ENCODE assay signal across 25 cellular contexts in genomic region chr7:33909755-33910154, GRCh38. TPM values are rescaled to one million over a fixed set of nuclear protein-coding genes. Genes with fewer than 3 reads are reported as not detected.
"Had no signal": no experiment of that assay in that cellular context is flagged by ENCODE, and none has a peak within 500 bp of the region (broad histone marks: within the 10 kb centered on the region; RNA-seq: fewer than 3 reads in every experiment).

No MANE protein-coding gene starts in this region.

- H3K27me3 ChIP-seq: testis, vagina had no signal

- H3K79me2 ChIP-seq: hepatocyte, parathyroid adenoma had no signal

- H3K4me3 ChIP-seq: hepatocyte, lung, spleen, testis, tibial nerve, upper lobe of right lung, vagina had no signal

- H3K27ac ChIP-seq: dorsolateral prefrontal cortex, hepatocyte, parathyroid adenoma, spleen, testis, tibial nerve, upper lobe of right lung, vagina had no signal

- H3K9me3 ChIP-seq: spleen, testis, tibial nerve, upper lobe of right lung, vagina had no signal

- H2AFZ ChIP-seq: hepatocyte, parathyroid adenoma had no signal

- H3K36me3 ChIP-seq: spleen, tibial nerve, upper lobe of right lung, vagina had no signal

- DNase-seq: cortex of kidney; dorsolateral prefrontal cortex; effector memory CD4-positive, alpha-beta T cell; foreskin melanocyte; head of caudate nucleus; kidney; left cardiac atrium; left ventricle myocardium superior; mesendoderm; naive B cell; occipital lobe; spleen; stimulated activated CD4-positive, alpha-beta T cell treated with anti-CD3 and anti-CD28 coated beads, Interleukin-15, amount 100 ng/mL, for 24 hours; stimulated activated CD4-positive, alpha-beta T cell treated with anti-CD3 and anti-CD28 coated beads, Interleukin-1b, Interleukin-23, amount 100 ng/mL, for 48 hours; stimulated activated CD4-positive, alpha-beta T cell treated with anti-CD3 and anti-CD28 coated beads, Interleukin-4, amount 100 ng/mL, for 24 hours; testis; upper lobe of right lung had no signal

- H3K9ac ChIP-seq: parathyroid adenoma had no signal

- ATAC-seq: esophagus mucosa; left cardiac atrium; left ventricle myocardium superior; sciatic nerve; stimulated activated memory B cell treated with anti-CD40 and anti-IgM and Interleukin-4, amounts not matched to agents 10 μg/mL and 1 μg/mL and 100 μg/mL, for 72 hours; upper lobe of right lung had no signal

- H3K4me2 ChIP-seq: hepatocyte had no signal

- H3K4me1 ChIP-seq: parathyroid adenoma, testis, upper lobe of right lung had no signal

RNA-seq across cellular contexts. Expression of gene BMPER, which starts 4.4 kb away (rescaled TPM):
- total RNA-seq: esophagus mucosa had no signal
